ENCODE assay signal across 8 cellular contexts in the genomic region with DNA sequence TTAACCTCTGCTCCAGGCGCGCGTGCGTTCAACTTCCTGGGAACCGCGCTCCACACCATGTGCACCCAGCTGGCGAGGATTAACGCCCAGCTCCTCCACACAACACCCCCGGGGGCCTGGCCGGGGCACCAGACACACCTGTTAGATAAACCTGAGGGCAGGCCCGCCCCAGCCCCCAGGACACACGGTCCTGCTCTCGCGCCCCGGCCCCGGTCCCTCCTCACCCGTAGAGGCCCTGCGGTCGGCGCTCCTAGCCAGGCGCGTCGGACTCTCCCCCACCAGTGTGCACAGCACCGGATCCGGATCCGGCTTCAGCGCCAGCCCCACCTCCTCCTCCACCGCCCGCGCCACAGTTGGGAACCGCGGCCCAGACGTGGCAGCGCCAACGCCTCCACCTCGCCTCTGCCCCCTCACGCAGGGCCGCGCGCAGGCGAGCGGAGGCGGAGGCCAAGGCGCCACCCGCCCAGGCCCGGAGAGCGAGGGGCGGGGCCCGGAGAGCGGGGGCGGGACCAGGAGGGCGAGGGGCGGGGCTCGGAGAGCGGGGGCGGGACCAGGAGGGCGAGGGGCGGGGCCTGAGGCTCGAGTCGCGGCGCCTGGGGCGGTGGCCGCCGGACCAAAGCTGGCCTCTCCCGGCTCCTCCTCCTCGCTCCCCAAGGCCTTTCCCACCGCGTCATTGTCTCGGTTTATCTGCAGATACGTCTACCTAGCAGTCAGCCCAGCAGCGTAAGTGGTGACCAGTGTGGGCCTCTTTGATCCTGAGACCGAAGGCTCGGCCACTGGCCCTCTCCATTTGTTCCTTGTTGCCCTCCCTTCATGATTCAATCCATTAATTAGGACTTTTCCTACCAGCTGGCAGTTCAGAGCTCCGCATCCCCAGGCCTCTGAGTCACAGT. TPM values are rescaled to one million over a fixed set of nuclear protein-coding genes. Genes with fewer than 3 reads are reported as not detected.
DNase-seq lines count a peak whose midpoint lies in the region; TF ChIP-seq lines count a peak whose summit lies in the region.

GNPNAT1 (minus strand) TSS at position 404 of the 893 bp plus-strand sequence. CDS start 6,957 bp downstream, outside the sequence.

- H3K27ac Mint-ChIP-seq in H9 (peak within 1 kb of the TSS; percentile 96 to 99 (median 97)), nephron progenitor cell (peak within 1 kb of the TSS; percentile 91)
- peak within 1 kb of the TSS; percentile 80 for H3K27ac Mint-ChIP-seq in stimulated activated naive CD8-positive, alpha-beta T cell treated with anti-CD3 and anti-CD28 coated beads, Interleukin-15, Interleukin-2, amounts not matched to agents 100 ng/mL and 50 ng/mL, for 24 hours

- DNase-seq in ELR (ENCODE audit: low read depth) (peak; percentile 95), H9 (peak; percentile 96), MG63 (peak; percentile 93), SIG-M5 (lab: John Stamatoyannopoulos, UW) (peak; percentile 20), activated gamma-delta T cell (lab: John Stamatoyannopoulos, UW) (peak; percentile 93), fibroblast of the conjunctiva (ENCODE audit: low read depth) (peak; percentile 77), nephron progenitor cell (peak; percentile 85)

- no peak within 1 kb of the TSS; the same call in 1 of the 2 replicates for H3K4ac ChIP-seq in H9 (ENCODE audit: low read depth, low read length)

- peaks cover 16% of the 10 kb centered on the region for H3K36me3 ChIP-seq in MG63

- no peak within 1 kb of the TSS for H2BK120ac ChIP-seq in H9 (ENCODE audit: low read depth, low read length, poor library complexity, severe bottlenecking)

- WGBS in H9 (ENCODE audit: extremely low coverage, insufficient read length, low lambda C conversion rate) = no CpG with 5 or more reads among the region's 75 CpGs

- no peak within 1 kb of the TSS for H2BK12ac ChIP-seq in H9 (ENCODE audit: insufficient read length, low read depth, low read length)

- H3K4me2 ChIP-seq in H9 (ENCODE audit: insufficient read depth, insufficient read length, low read length) = peak within 1 kb of the TSS; percentile 98

- H3K4me1 ChIP-seq in H9 (ENCODE audit: insufficient read depth, low read length) = peaks cover 4% of the 10 kb centered on the region; the same call in 1 of the 2 replicates

- H3K27ac ChIP-seq in H9 (ENCODE audit: insufficient read length, low read depth, low read length) = peak within 1 kb of the TSS; percentile 58

- peaks cover under 1 to 1% of the 10 kb centered on the region in 2 experiments; a peak in 4 of 5 replicates for H3K9me3 Mint-ChIP-seq in H9
- peaks cover 13% of the 10 kb centered on the region for H3K9me3 Mint-ChIP-seq in nephron progenitor cell
- no peaks in the 10 kb centered on the region for H3K9me3 Mint-ChIP-seq in stimulated activated naive CD8-positive, alpha-beta T cell treated with anti-CD3 and anti-CD28 coated beads, Interleukin-15, Interleukin-2, amounts not matched to agents 100 ng/mL and 50 ng/mL, for 24 hours

- H3K4me3 Mint-ChIP-seq in H9 (peak within 1 kb of the TSS; percentile 91 to 94), nephron progenitor cell (peak within 1 kb of the TSS; percentile 91)
- peak within 1 kb of the TSS; percentile 93 for H3K4me3 Mint-ChIP-seq in stimulated activated naive CD8-positive, alpha-beta T cell treated with anti-CD3 and anti-CD28 coated beads, Interleukin-15, Interleukin-2, amounts not matched to agents 100 ng/mL and 50 ng/mL, for 24 hours

- no peaks in the 10 kb centered on the region for H3K27me3 Mint-ChIP-seq in H9 (ENCODE audit: low read depth)
- H3K27me3 Mint-ChIP-seq in nephron progenitor cell (ENCODE audit: low read depth, poor library complexity) = no peaks in the 10 kb centered on the region
- H3K27me3 Mint-ChIP-seq in stimulated activated naive CD8-positive, alpha-beta T cell treated with anti-CD3 and anti-CD28 coated beads, Interleukin-15, Interleukin-2, amounts not matched to agents 100 ng/mL and 50 ng/mL, for 24 hours = no peaks in the 10 kb centered on the region

- H3K4me1 Mint-ChIP-seq in H9 (peaks cover 21 to 25% of the 10 kb centered on the region in 2 experiments), nephron progenitor cell (peaks cover 38% of the 10 kb centered on the region)
- H3K4me1 Mint-ChIP-seq in stimulated activated naive CD8-positive, alpha-beta T cell treated with anti-CD3 and anti-CD28 coated beads, Interleukin-15, Interleukin-2, amounts not matched to agents 100 ng/mL and 50 ng/mL, for 24 hours (ENCODE audit: low read depth) = peaks cover 35% of the 10 kb centered on the region

- H4K91ac ChIP-seq in H9 (ENCODE audit: insufficient read length, low read depth, low read length) = no peak within 1 kb of the TSS

- H4K5ac ChIP-seq in H9 (ENCODE audit: insufficient read length, low read depth, low read length) = peak within 1 kb of the TSS; percentile 37

- H3K14ac ChIP-seq in H9 (ENCODE audit: insufficient read depth, low read length) = peak within 1 kb of the TSS; percentile 65

- no peak within 1 kb of the TSS for H3K56ac ChIP-seq in H9 (ENCODE audit: insufficient read length, low read depth, low read length)

- H3K23me2 ChIP-seq in H9 (ENCODE audit: insufficient read length, low read depth, low read length, poor library complexity, severe bottlenecking) = peaks cover 10% of the 10 kb centered on the region

- H3K27me3 ChIP-seq in H9 (ENCODE audit: insufficient read depth, low read length) (no peaks in the 10 kb centered on the region), MG63 (no peaks in the 10 kb centered on the region)

- no peaks in the 10 kb centered on the region for H4K20me1 ChIP-seq in H9 (ENCODE audit: control insufficient read depth, insufficient read depth, insufficient read length)

- no peak within 1 kb of the TSS for H3K23ac ChIP-seq in H9 (ENCODE audit: insufficient read length, low read depth, low read length)

- H3K18ac ChIP-seq in H9 (ENCODE audit: insufficient read length, low read depth, low read length) = peak within 1 kb of the TSS; percentile 64

- no peak within 1 kb of the TSS for H2BK15ac ChIP-seq in H9 (ENCODE audit: low read depth, low read length)

- H3K36me3 Mint-ChIP-seq in H9 (ENCODE audit: insufficient read depth in 1 of 3, low read depth in 3 of 3) (peaks cover 0 to 6% (median 2%) of the 10 kb centered on the region in 3 experiments; a peak in 5 of 7 replicates), nephron progenitor cell (ENCODE audit: low read depth) (peaks cover 11% of the 10 kb centered on the region)
- H3K36me3 Mint-ChIP-seq in stimulated activated naive CD8-positive, alpha-beta T cell treated with anti-CD3 and anti-CD28 coated beads, Interleukin-15, Interleukin-2, amounts not matched to agents 100 ng/mL and 50 ng/mL, for 24 hours (ENCODE audit: low read depth) = peaks cover 6% of the 10 kb centered on the region

- H3K9me3 ChIP-seq in H9 (ENCODE audit: control insufficient read depth, low read depth, low read length) (no peaks in the 10 kb centered on the region), MG63 (no peaks in the 10 kb centered on the region)

- H3K79me2 ChIP-seq in H9 (ENCODE audit: insufficient read depth, low read length) = no peaks in the 10 kb centered on the region; the same call in 1 of the 2 replicates

- peak within 1 kb of the TSS; percentile 66 for H2AFZ ChIP-seq in H9 (ENCODE audit: low read length)

- no peak within 1 kb of the TSS for H4K8ac ChIP-seq in H9 (replicated peaks; ENCODE audit: insufficient read length, low read depth, low read length)

- peak within 1 kb of the TSS; percentile 80 for H3K4me3 ChIP-seq in MG63

- H3K79me1 ChIP-seq in H9 (ENCODE audit: insufficient read depth, low read depth, low read length, poor library complexity, severe bottlenecking) = no peaks in the 10 kb centered on the region

- H2BK20ac ChIP-seq in H9 (ENCODE audit: low read depth, low read length, poor library complexity, severe bottlenecking) = no peak within 1 kb of the TSS

- no peak within 1 kb of the TSS for H3T11ph ChIP-seq in H9 (ENCODE audit: low read length)

- H2BK5ac ChIP-seq in H9 (ENCODE audit: insufficient read length, low read length) = no peak within 1 kb of the TSS

- H3K9ac ChIP-seq in H9 (ENCODE audit: extremely low read depth, insufficient read length, low read length) = peak within 1 kb of the TSS; percentile 27

- TF ChIP-seq CTCF in H9 (conservative IDR thresholded peaks at IDR 0.05) = no peak
- no peak for TF ChIP-seq CTCF in nephron progenitor cell (IDR thresholded peaks at IDR 0.05)

- no peak within 1 kb of the TSS for H2AK5ac ChIP-seq in H9 (ENCODE audit: insufficient read length, low read length)

RNA-seq across cellular contexts. Expression of gene GNPNAT1, which starts in this region (rescaled TPM):
- 49.0 and 51.5 TPM in 2 replicates for total RNA-seq in H9 (2021)
- total RNA-seq in MG63 (2014; rRNA removed; shearing (Covaris generic); ENCODE audit: low replicate concordance) = 37.6 and 84.2 TPM in 2 replicates

Comparison
In these comparisons a context has a peak if more than half of its experiments do, and no peak if none do; other contexts are left out.
1. Peak in every context shown above with its lines: DNase-seq, H3K4me3 ChIP-seq and H3K27ac ChIP-seq.
2. DNase-seq: peak in every context shown above with its lines; median percentile 96 in H9; 95 in ELR; 93 in MG63; 93 in activated gamma-delta T cell; 85 in nephron progenitor cell; 77 in fibroblast of the conjunctiva; 20 in SIG-M5.